15 cellular contexts compared by ENCODE assay signal in genomic region chr10:77849039-77849664, GRCh38.
DNase-seq lines count a peak whose midpoint lies in the region; ATAC-seq and TF ChIP-seq lines count a peak whose summit lies in the region.
"Had no signal": no experiment of that assay in that cellular context is flagged by ENCODE, and none has a peak within 500 bp of the region (broad histone marks: within the 10 kb centered on the region; RNA-seq: fewer than 3 reads in every experiment).

No MANE protein-coding gene starts in this region.

- no peak for TF ChIP-seq CTCF in endothelial cell (IDR thresholded peaks at IDR 0.05; ENCODE audit: unreplicated experiment)
- no peak for TF ChIP-seq CTCF in foreskin keratinocyte (conservative IDR thresholded peaks at IDR 0.05)
- TF ChIP-seq CTCF in brain microvascular endothelial cell (IDR thresholded peaks at IDR 0.05; ENCODE audit: low read depth, low read length, missing control alignments): no peak

- H3K36me3 ChIP-seq in iPS-20b (ENCODE audit: insufficient read depth, low read depth, low read length) (peaks cover 50% of the 10 kb centered on the region), brain microvascular endothelial cell (replicated peaks) (peaks cover 3% of the 10 kb centered on the region)

- H3K27ac ChIP-seq in iPS-20b (ENCODE audit: low read length) (peak overlapping the region; percentile 23), foreskin keratinocyte (no peak overlapping the region), brain microvascular endothelial cell (no peak overlapping the region)
- H3K27ac ChIP-seq: heart right ventricle had no signal

- H3K9ac ChIP-seq in iPS-20b (ENCODE audit: low read depth, low read length): peak overlapping the region; percentile 3; the same call in 1 of the 2 replicates

- no peaks in the 10 kb centered on the region for H3K27me3 ChIP-seq in iPS-20b (ENCODE audit: insufficient read depth, low read length)
- H3K27me3 ChIP-seq in foreskin keratinocyte: no peaks in the 10 kb centered on the region
- H3K27me3 ChIP-seq in brain microvascular endothelial cell (replicated peaks): no peaks in the 10 kb centered on the region
- H3K27me3 ChIP-seq: heart right ventricle had no signal

- no peaks in the 10 kb centered on the region for H3K9me3 Mint-ChIP-seq in endothelial cell (ENCODE audit: unreplicated experiment)
- H3K9me3 Mint-ChIP-seq: IgD-negative memory B cell had no signal

- H3K27ac Mint-ChIP-seq in endothelial cell (ENCODE audit: unreplicated experiment): no peak overlapping the region
- H3K27ac Mint-ChIP-seq: B cell, IgD-negative memory B cell had no signal

- no peak overlapping the region for H3K4me3 Mint-ChIP-seq in endothelial cell (ENCODE audit: unreplicated experiment)
- H3K4me3 Mint-ChIP-seq: B cell, IgD-negative memory B cell had no signal

- H3K36me3 Mint-ChIP-seq in endothelial cell (ENCODE audit: low read depth, unreplicated experiment): peaks cover 27% of the 10 kb centered on the region
- H3K36me3 Mint-ChIP-seq: IgD-negative memory B cell had no signal

- H3K4me1 ChIP-seq in iPS-20b (ENCODE audit: insufficient read depth, low read length): peaks cover 27% of the 10 kb centered on the region; the same call in 1 of the 2 replicates
- H3K4me1 ChIP-seq in foreskin keratinocyte: peaks cover 21% of the 10 kb centered on the region

- H3K4me1 Mint-ChIP-seq in endothelial cell (ENCODE audit: unreplicated experiment): peaks cover 35% of the 10 kb centered on the region
- H3K4me1 Mint-ChIP-seq: IgD-negative memory B cell had no signal

- in situ Hi-C loops in brain microvascular endothelial cell (cut with HindIII; ENCODE audit: low pct_ligation_motif_present, low sequenced_read_pairs): no loop called here

- no peaks in the 10 kb centered on the region for H3K9me3 ChIP-seq in iPS-20b (ENCODE audit: insufficient read depth, low read depth, low read length)
- H3K9me3 ChIP-seq: heart right ventricle had no signal

- H3K27me3 Mint-ChIP-seq in endothelial cell (ENCODE audit: unreplicated experiment): peaks cover 5% of the 10 kb centered on the region
- H3K27me3 Mint-ChIP-seq: B cell, IgD-negative memory B cell had no signal

- DNase-seq in A172 (ENCODE audit: low spot score) (peak; percentile 30), NCI-H510A (lab: John Stamatoyannopoulos, UW) (peak; percentile 34), endothelial cell (ENCODE audit: low spot score) (no peak), foreskin keratinocyte (no peak), brain microvascular endothelial cell (no peak)
- DNase-seq: effector memory CD4-positive, alpha-beta T cell; heart right ventricle; mesenchymal stem cell; NCI-H226 had no signal

- ATAC-seq in GM19025 (IDR thresholded peaks at IDR 0.05; ENCODE audit: low read depth, unreplicated experiment) (peak; percentile 56), foreskin keratinocyte (no peak), GM18867 (IDR thresholded peaks at IDR 0.05; ENCODE audit: unreplicated experiment) (no peak)
- ATAC-seq: heart right ventricle, SK-N-SH treated with all-trans-retinoic acid at 6 μM for 48 hours had no signal

- H3K4me3 ChIP-seq in iPS-20b (ENCODE audit: low read length) (no peak overlapping the region), brain microvascular endothelial cell (ENCODE audit: low read depth, low read length) (no peak overlapping the region)
- H3K4me3 ChIP-seq: heart right ventricle had no signal

Comparison
In these comparisons a context has a peak if more than half of its experiments do, and no peak if none do; other contexts are left out.
1. DNase-seq: peak in A172 (single experiment) and NCI-H510A (single experiment); none in endothelial cell (single experiment), foreskin keratinocyte (0 of 2) and brain microvascular endothelial cell (single experiment).